ENCODE assay signal across 1 cellular context in genomic region chr16:50536258-50536645, GRCh38. TPM values are rescaled to one million over a fixed set of nuclear protein-coding genes. Genes with fewer than 3 reads are reported as not detected.
"Had no signal": no experiment of that assay in that cellular context is flagged by ENCODE, and none has a peak within 500 bp of the region (broad histone marks: within the 10 kb centered on the region; RNA-seq: fewer than 3 reads in every experiment).

No MANE protein-coding gene starts in this region.

RNA-seq across cellular contexts. Expression of gene NKD1, which starts 11.9 kb away (rescaled TPM):
- polyA plus RNA-seq: IgD-negative memory B cell had no signal
